In the genomic region with DNA sequence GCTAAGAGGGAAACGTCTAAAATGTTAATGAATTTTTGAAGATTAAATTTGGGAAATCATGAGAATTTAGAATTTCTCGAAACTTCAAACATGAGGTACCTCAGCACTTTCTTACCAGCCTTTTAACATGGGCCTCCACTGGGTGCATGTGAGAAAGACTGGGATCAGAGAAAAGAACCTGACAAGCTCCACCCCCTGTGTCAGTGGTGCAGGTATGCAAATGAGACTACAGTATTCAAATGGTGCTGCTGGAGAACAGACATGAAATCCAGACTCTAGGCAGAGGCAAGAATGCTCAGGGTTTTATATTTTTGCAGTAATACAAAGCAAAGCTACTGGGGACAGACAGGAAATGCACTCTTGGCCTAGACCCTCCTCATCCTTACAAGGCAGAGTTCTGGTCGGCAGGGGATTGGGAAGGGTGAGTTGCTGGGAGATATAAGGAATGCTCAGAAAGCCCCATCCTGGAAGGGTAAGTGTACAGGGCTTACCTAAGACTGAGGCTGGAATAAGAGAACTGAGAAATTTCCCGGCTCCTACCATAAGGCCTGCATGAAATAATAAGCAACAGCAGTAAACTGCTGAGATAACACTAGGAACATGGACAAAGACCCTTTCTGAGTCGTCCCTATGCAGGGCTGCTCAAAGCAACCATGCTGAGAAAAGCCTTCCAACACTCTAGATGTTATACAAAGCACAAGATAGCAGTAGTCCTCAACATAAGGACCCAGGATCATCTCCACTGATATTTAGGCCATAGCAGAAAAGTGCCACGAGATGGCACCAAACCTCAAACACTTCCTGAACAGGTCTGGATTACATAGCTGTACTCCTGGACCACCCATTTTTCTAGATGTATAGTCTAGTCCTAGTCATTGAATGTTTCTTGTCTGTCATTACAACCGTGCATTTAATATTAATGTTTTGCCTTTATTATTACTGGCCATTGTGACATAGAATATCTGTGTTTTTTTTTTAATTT, we compare ENCODE assay signal across 7 cellular contexts.
DNase-seq lines count a peak whose midpoint lies in the region; ATAC-seq lines count a peak whose summit lies in the region.

No MANE protein-coding gene starts in this region.

- DNase-seq in GM03348 (ENCODE audit: low spot score), result peak; percentile 70
- DNase-seq in NCI-H510A (lab: John Stamatoyannopoulos, UW), result peak; percentile 5
- peak; percentile 76 for DNase-seq in astrocyte of the hippocampus (ENCODE audit: low read depth, low spot score)
- peak; percentile 41 for DNase-seq in iPS DF 6.9 (ENCODE audit: low read depth, low spot score)
- DNase-seq in stimulated activated naive CD8-positive, alpha-beta T cell treated with anti-CD3 and anti-CD28 coated beads, Interleukin-15, Interleukin-2, amounts not matched to agents 100 U/mL and 50 U/mL, for 24 hours, result peak; percentile 9

- WGBS in iPS DF 6.9 (ENCODE audit: insufficient coverage, insufficient read length), result no CpG with 5 or more reads among the region's 7 CpGs

- H3K4me1 ChIP-seq in iPS DF 6.9 (ENCODE audit: control insufficient read depth, insufficient read depth, low read length), result peaks cover 2% of the 10 kb centered on the region; the same call in 1 of the 2 replicates

- no peak overlapping the region for H3K27ac ChIP-seq in iPS DF 6.9 (ENCODE audit: low read length)

- no peaks in the 10 kb centered on the region for H3K27me3 ChIP-seq in iPS DF 6.9 (ENCODE audit: control insufficient read depth, insufficient read depth, low read length)

- ATAC-seq in GM21360 (IDR thresholded peaks at IDR 0.05; ENCODE audit: unreplicated experiment) (peak; percentile 98), HG03457 (IDR thresholded peaks at IDR 0.05; ENCODE audit: unreplicated experiment) (peak; percentile 95)
- ATAC-seq in stimulated activated naive CD8-positive, alpha-beta T cell treated with anti-CD3 and anti-CD28 coated beads, Interleukin-15, Interleukin-2, amounts not matched to agents 100 U/mL and 50 U/mL, for 24 hours, result peak; percentile 85

- no peaks in the 10 kb centered on the region for H3K9me3 ChIP-seq in iPS DF 6.9 (ENCODE audit: control insufficient read depth, insufficient read depth, low read length)

- no peak overlapping the region for H3K4me3 ChIP-seq in iPS DF 6.9 (ENCODE audit: low read length)

- no peaks in the 10 kb centered on the region for H3K36me3 ChIP-seq in iPS DF 6.9 (ENCODE audit: control insufficient read depth, insufficient read depth, low read length)

Comparison
In these comparisons a context has a peak if more than half of its experiments do, and no peak if none do; other contexts are left out.
1. DNase-seq: peak in every context shown above with its lines; median percentile 76 in astrocyte of the hippocampus; 70 in GM03348; 41 in iPS DF 6.9; 9 in stimulated activated naive CD8-positive, alpha-beta T cell treated with anti-CD3 and anti-CD28 coated beads, Interleukin-15, Interleukin-2, amounts not matched to agents 100 U/mL and 50 U/mL, for 24 hours; 5 in NCI-H510A.